ENCODE assay signal across 23 cellular contexts in the genomic region with DNA sequence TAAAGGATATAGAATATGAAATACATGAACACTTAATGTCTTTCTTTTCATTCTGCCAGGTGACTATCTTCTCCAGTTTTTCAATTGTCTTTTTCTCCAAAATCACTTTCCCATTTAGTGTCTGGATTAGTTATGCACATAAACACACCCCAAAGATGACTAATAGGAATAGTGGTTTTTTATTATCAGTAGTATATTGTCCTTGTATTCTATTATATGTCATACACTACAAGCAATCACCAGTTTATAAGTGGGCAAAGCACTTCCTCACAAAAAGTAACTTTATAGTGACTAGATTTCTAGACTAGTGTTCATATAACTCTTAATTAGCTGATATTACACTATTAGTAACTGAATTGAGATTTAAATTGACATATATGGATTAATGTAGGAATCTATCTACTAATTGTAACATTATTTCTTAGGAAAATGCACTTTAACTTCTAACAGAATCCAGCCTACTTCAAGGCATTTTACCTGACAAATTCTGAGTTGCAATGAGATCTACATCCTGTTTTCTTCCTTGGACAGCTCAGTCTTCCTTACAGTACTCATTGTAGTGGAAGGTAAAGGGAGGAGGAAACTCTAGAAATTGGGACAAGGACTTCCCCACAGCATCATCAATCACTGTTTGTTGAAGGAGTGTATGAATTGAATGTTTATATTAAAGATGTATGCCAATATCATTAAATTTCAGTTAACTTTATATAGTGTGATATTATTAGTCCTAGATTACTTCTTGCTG.
"Had no signal": no experiment of that assay in that cellular context is flagged by ENCODE, and none has a peak within 500 bp of the region (broad histone marks: within the 10 kb centered on the region; RNA-seq: fewer than 3 reads in every experiment).

No MANE protein-coding gene starts in this region.

- DNase-seq: activated CD4-positive, alpha-beta memory T cell treated with anti-CD3 and anti-CD28 coated beads, Interleukin-2, amount 10 ng/mL, durations not matched to agents 7 days and 5 days; activated CD4-positive, alpha-beta T cell treated with anti-CD3 and anti-CD28 coated beads for 36 hours; activated CD4-positive, alpha-beta T cell treated with anti-CD3 and anti-CD28 coated beads, Interleukin-2, amount 50 U/mL, for 1 hour; activated effector memory CD4-positive, alpha-beta T cell treated with Interleukin-2 at 50 U/mL for 16 hours; activated naive CD4-positive, alpha-beta T cell; amniotic stem cell; brain microvascular endothelial cell; cerebellar nuclear complex; KG1; MM.1S; NCI-H1105; NCI-H1436; NCI-H1694 treated with DMSO at 0.1 percent for 48 hours; NCI-H2029 treated with DMSO at 0.1 percent for 48 hours; NCI-H345; NCI-H510A treated with DMSO at 0.1 percent for 48 hours; NCI-H69; NK-92 treated with Interleukin-12 subunit alpha and Interleukin-12 subunit beta, amount 100 ng/mL, for 24 hours; SHP77 treated with DMSO at 0.1 percent for 48 hours; T-helper 1 cell; WERI-Rb-1 had no signal

- ATAC-seq: activated CD4-positive, alpha-beta T cell treated with anti-CD3 and anti-CD28 coated beads for 36 hours had no signal

- H3K4me1 Mint-ChIP-seq: activated naive CD4-positive, alpha-beta T cell treated with anti-CD3 and anti-CD28 coated beads, Interleukin-2, amount 50 U/mL, for 24 hours had no signal

- H3K36me3 ChIP-seq: brain microvascular endothelial cell, WERI-Rb-1 had no signal

- H3K4me3 Mint-ChIP-seq: activated CD4-positive, alpha-beta memory T cell treated with anti-CD3 and anti-CD28 coated beads, Interleukin-2, amount 10 ng/mL, durations not matched to agents 7 days and 5 days; activated CD4-positive, alpha-beta T cell treated with anti-CD3 and anti-CD28 coated beads for 36 hours; activated naive CD4-positive, alpha-beta T cell treated with anti-CD3 and anti-CD28 coated beads, Interleukin-2, amount 50 U/mL, for 24 hours had no signal

- FAIRE-seq: colon had no signal

- H3K27me3 Mint-ChIP-seq: activated CD4-positive, alpha-beta memory T cell treated with anti-CD3 and anti-CD28 coated beads, Interleukin-2, amount 10 ng/mL, durations not matched to agents 7 days and 5 days; activated CD4-positive, alpha-beta T cell treated with anti-CD3 and anti-CD28 coated beads for 36 hours; activated naive CD4-positive, alpha-beta T cell treated with anti-CD3 and anti-CD28 coated beads, Interleukin-2, amount 50 U/mL, for 24 hours had no signal

- H3K27ac ChIP-seq: brain microvascular endothelial cell, WERI-Rb-1 had no signal

- H3K27ac Mint-ChIP-seq: activated CD4-positive, alpha-beta memory T cell treated with anti-CD3 and anti-CD28 coated beads, Interleukin-2, amount 10 ng/mL, durations not matched to agents 7 days and 5 days; activated CD4-positive, alpha-beta T cell treated with anti-CD3 and anti-CD28 coated beads for 36 hours; activated naive CD4-positive, alpha-beta T cell treated with anti-CD3 and anti-CD28 coated beads, Interleukin-2, amount 50 U/mL, for 24 hours had no signal

- H3K27me3 ChIP-seq: brain microvascular endothelial cell had no signal

- H3K9me3 Mint-ChIP-seq: activated CD4-positive, alpha-beta memory T cell treated with anti-CD3 and anti-CD28 coated beads, Interleukin-2, amount 10 ng/mL, durations not matched to agents 7 days and 5 days; activated naive CD4-positive, alpha-beta T cell treated with anti-CD3 and anti-CD28 coated beads, Interleukin-2, amount 50 U/mL, for 24 hours had no signal
